24 cellular contexts compared by ENCODE assay signal in genomic region chr22:27199354-27199753, GRCh38.
DNase-seq lines count a peak whose midpoint lies in the region; TF ChIP-seq lines count a peak whose summit lies in the region.
"Had no signal": no experiment of that assay in that cellular context is flagged by ENCODE, and none has a peak within 500 bp of the region (broad histone marks: within the 10 kb centered on the region; RNA-seq: fewer than 3 reads in every experiment).

No MANE protein-coding gene starts in this region.

- no peaks in the 10 kb centered on the region for H3K36me3 Mint-ChIP-seq in neural progenitor cell
- H3K36me3 Mint-ChIP-seq: CD14-positive monocyte; CD8-positive, alpha-beta memory T cell had no signal

- no peak overlapping the region for H3K4me2 ChIP-seq in mesenchymal stem cell (ENCODE audit: low read length, poor library complexity, severe bottlenecking)
- H3K4me2 ChIP-seq in neural progenitor cell, result no peak overlapping the region
- H3K4me2 ChIP-seq: A549 had no signal

- no peak overlapping the region for H4K8ac ChIP-seq in mesenchymal stem cell (ENCODE audit: low read length)

- H3K14ac ChIP-seq in mesenchymal stem cell (ENCODE audit: low read length in 2 of 2), result no peak overlapping the region

- H2BK12ac ChIP-seq in mesenchymal stem cell (ENCODE audit: low read length in 2 of 2), result no peak overlapping the region

- H3K4me1 Mint-ChIP-seq in neural progenitor cell, result peaks cover 36% of the 10 kb centered on the region
- H3K4me1 Mint-ChIP-seq: CD14-positive monocyte; CD8-positive, alpha-beta memory T cell had no signal

- peaks cover 0 to 53% of the 10 kb centered on the region in 2 experiments for H3K27me3 ChIP-seq in mesenchymal stem cell (ENCODE audit: control insufficient read depth in 1 of 2, insufficient read depth in 1 of 2, low read length in 2 of 2)
- no peaks in the 10 kb centered on the region for H3K27me3 ChIP-seq in neural progenitor cell
- H3K27me3 ChIP-seq: BE2C; BLaER1 treated with 17β-estradiol and CSF1 and Interleukin-3, amounts not matched to agents 10 nM and 100 nM had no signal

- H2BK15ac ChIP-seq in mesenchymal stem cell (ENCODE audit: low read depth, poor library complexity, severe bottlenecking), result no peak overlapping the region

- no peaks in the 10 kb centered on the region for H3K79me2 ChIP-seq in neural progenitor cell (ENCODE audit: low read depth)

- no peaks in the 10 kb centered on the region for H4K20me1 ChIP-seq in neural progenitor cell (ENCODE audit: low read depth)
- H4K20me1 ChIP-seq: BLaER1 treated with 17β-estradiol and CSF1 and Interleukin-3, amounts not matched to agents 10 nM and 100 nM had no signal

- DNase-seq in NCI-H526 (lab: John Stamatoyannopoulos, UW) (peak; percentile 10 to 36), RWPE1 (ENCODE audit: low spot score) (no peak), mesenchymal stem cell (no peak), neural progenitor cell (ENCODE audit: low spot score) (no peak), amygdala (lab: John Stamatoyannopoulos, UW) (no peak), globus pallidus (ENCODE audit: low spot score) (no peak), ureter (ENCODE audit: low spot score) (no peak)
- DNase-seq: 8988T; ACHN; AML-193; BE2C; CD4-positive, alpha-beta T cell; CD8-positive, alpha-beta memory T cell; DMS 273 treated with DMSO at 0.1 percent for 48 hours; DMS79; EL; GDM1; GM23248; H7; HCEC 1CT had no signal

- H3K27ac ChIP-seq in RWPE1, result peak overlapping the region; percentile 55; the same call in 1 of the 2 replicates
- no peak overlapping the region for H3K27ac ChIP-seq in mesenchymal stem cell (ENCODE audit: low read length, poor library complexity, severe bottlenecking)
- H3K27ac ChIP-seq in neural progenitor cell, result no peak overlapping the region
- H3K27ac ChIP-seq: BLaER1 treated with 17β-estradiol and CSF1 and Interleukin-3, amounts not matched to agents 10 nM and 100 nM; GM23248 had no signal

- 83% methylated on average over 2 of the region's 2 CpGs for WGBS in mesenchymal stem cell

- no peaks in the 10 kb centered on the region for H3K9me3 ChIP-seq in mesenchymal stem cell (ENCODE audit: control insufficient read depth, low read length)
- H3K9me3 ChIP-seq in neural progenitor cell (ENCODE audit: low read depth), result no peaks in the 10 kb centered on the region
- H3K9me3 ChIP-seq: A549, BE2C had no signal

- CTCF ChIA-PET in RWPE1 (lab: Yijun Ruan, JAX), result no interaction called here

- H3F3A ChIP-seq in neural progenitor cell (ENCODE audit: low read depth), result peaks cover 19% of the 10 kb centered on the region

- H3K18ac ChIP-seq in mesenchymal stem cell (ENCODE audit: low read depth in 1 of 2, low read length in 2 of 2), result no peak overlapping the region

- no peak overlapping the region for H2BK5ac ChIP-seq in mesenchymal stem cell (ENCODE audit: low read depth, low read length, poor library complexity, severe bottlenecking)

- peaks cover 18% of the 10 kb centered on the region for H3K27me3 Mint-ChIP-seq in neural progenitor cell (ENCODE audit: insufficient read depth, low read depth)

- H3K4me1 ChIP-seq in mesenchymal stem cell (ENCODE audit: control insufficient read depth, insufficient read depth, low read depth, low read length) (peaks cover 6% of the 10 kb centered on the region), neural progenitor cell (peaks cover 18% of the 10 kb centered on the region)
- H3K4me1 ChIP-seq: BE2C had no signal

- no peaks in the 10 kb centered on the region for H3K9me3 Mint-ChIP-seq in neural progenitor cell
- H3K9me3 Mint-ChIP-seq: CD8-positive, alpha-beta memory T cell had no signal

- H4K91ac ChIP-seq in mesenchymal stem cell (ENCODE audit: low read length), result no peak overlapping the region

- H2AFZ ChIP-seq in mesenchymal stem cell (ENCODE audit: low read depth, low read length) (no peak overlapping the region), neural progenitor cell (replicated peaks) (no peak overlapping the region)
- H2AFZ ChIP-seq: GM23248 had no signal

- POLR2A ChIA-PET in RWPE1 (lab: Yijun Ruan, JAX; ENCODE audit: low non-redundant PET), result no interaction called here

- no peak overlapping the region for H3K23ac ChIP-seq in mesenchymal stem cell (ENCODE audit: low read length in 2 of 2)

- H3K4me3 ChIP-seq in mesenchymal stem cell (ENCODE audit: insufficient read depth in 1 of 2, low read depth in 1 of 2, low read length in 2 of 2) (no peak overlapping the region), neural progenitor cell (no peak overlapping the region)
- H3K4me3 ChIP-seq: A549; BLaER1 treated with 17β-estradiol and CSF1 and Interleukin-3, amounts not matched to agents 10 nM and 100 nM; GM12878; GM23248 had no signal

- H2AK5ac ChIP-seq in mesenchymal stem cell (ENCODE audit: low read length, severe bottlenecking), result peak overlapping the region; percentile 47

- TF ChIP-seq CTCF in RWPE1 (conservative IDR thresholded peaks at IDR 0.05; ENCODE audit: low read depth), result no peak
- TF ChIP-seq CTCF in neural progenitor cell (IDR thresholded peaks at IDR 0.05), result no peak

- H3K4me3 Mint-ChIP-seq in neural progenitor cell, result no peak overlapping the region
- H3K4me3 Mint-ChIP-seq: CD14-positive monocyte; CD4-positive, alpha-beta T cell; CD8-positive, alpha-beta memory T cell had no signal

- no peak overlapping the region for H3K4ac ChIP-seq in mesenchymal stem cell (ENCODE audit: low read depth in 1 of 2, low read length in 2 of 2)

- no peak overlapping the region for H2BK120ac ChIP-seq in mesenchymal stem cell (ENCODE audit: low read depth, low read length)

- no peaks in the 10 kb centered on the region for H3K79me1 ChIP-seq in mesenchymal stem cell (replicated peaks; ENCODE audit: low read length, poor library complexity, severe bottlenecking)

- H3K9ac ChIP-seq in mesenchymal stem cell (ENCODE audit: low read length) (no peak overlapping the region), neural progenitor cell (no peak overlapping the region)
- H3K9ac ChIP-seq: BLaER1 treated with 17β-estradiol and CSF1 and Interleukin-3, amounts not matched to agents 10 nM and 100 nM; GM23248 had no signal

- peak overlapping the region; percentile 75 for H3K27ac Mint-ChIP-seq in neural progenitor cell
- H3K27ac Mint-ChIP-seq: CD14-positive monocyte; CD4-positive, alpha-beta T cell; CD8-positive, alpha-beta memory T cell had no signal

- H3K36me3 ChIP-seq in mesenchymal stem cell (ENCODE audit: control insufficient read depth in 1 of 2, insufficient read depth in 2 of 2, low read depth in 1 of 2, low read length in 2 of 2), result no peaks in the 10 kb centered on the region
- no peaks in the 10 kb centered on the region for H3K36me3 ChIP-seq in neural progenitor cell
- H3K36me3 ChIP-seq: BE2C; BLaER1 treated with 17β-estradiol and CSF1 and Interleukin-3, amounts not matched to agents 10 nM and 100 nM had no signal

Comparison
In these comparisons a context has a peak if more than half of its experiments do, and no peak if none do; other contexts are left out.
1. DNase-seq: peak in NCI-H526 (2 of 2); none in RWPE1 (single experiment), mesenchymal stem cell (single experiment), neural progenitor cell (single experiment), amygdala (0 of 56), globus pallidus (single experiment) and ureter (single experiment).